Comparison of ENCODE assay signal across 18 cellular contexts in the genomic region with DNA sequence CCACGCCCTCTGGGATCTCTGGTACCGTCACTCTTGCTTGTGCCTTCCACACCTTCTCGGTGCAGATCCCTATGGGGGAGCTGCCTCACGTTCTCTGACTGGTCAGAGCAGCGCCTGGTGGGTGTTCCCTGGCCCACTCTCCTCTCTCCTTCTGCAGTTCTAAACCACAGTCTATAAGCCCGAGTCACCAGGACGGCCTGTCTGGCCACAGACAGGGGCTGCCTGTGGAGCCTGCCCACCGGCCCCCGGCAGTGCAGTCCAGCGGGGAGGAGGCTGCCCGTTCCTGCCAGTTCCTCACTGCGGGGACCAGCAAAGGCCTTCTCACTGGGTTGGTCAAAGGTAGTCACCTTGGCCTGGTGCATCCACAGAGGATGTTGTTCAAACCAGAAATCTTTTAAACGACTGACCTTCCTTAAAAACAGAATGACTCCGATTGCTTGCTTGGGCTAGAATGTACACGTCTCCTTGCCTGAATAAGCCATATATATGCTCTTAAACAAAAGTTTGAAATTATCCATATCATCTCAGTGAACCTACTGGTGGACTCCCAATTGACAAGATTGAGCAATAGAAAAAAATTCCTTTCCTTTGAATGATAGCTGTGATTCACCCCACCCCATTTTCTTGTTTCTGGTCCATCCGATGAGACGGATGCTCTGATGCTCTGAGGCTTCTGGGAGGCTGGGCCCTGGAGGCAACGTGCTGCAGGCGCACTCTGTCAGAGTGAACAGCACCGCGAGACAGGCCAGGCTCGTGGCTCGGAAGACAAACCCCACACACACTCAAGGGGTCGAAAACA.
DNase-seq lines count a peak whose midpoint lies in the region; FAIRE-seq and TF ChIP-seq lines count a peak whose summit lies in the region.
"Had no signal": no experiment of that assay in that cellular context is flagged by ENCODE, and none has a peak within 500 bp of the region (broad histone marks: within the 10 kb centered on the region; RNA-seq: fewer than 3 reads in every experiment).

No MANE protein-coding gene starts in this region.

- BruUV-seq in A673 (replicated peaks; lab: Mats Ljungman, UMichigan), result TSS peak; percentile 56
- no TSS peak for BruUV-seq in mammary epithelial cell (replicated peaks; lab: Mats Ljungman, UMichigan)

- in situ Hi-C loops in mammary epithelial cell (cut with MboI; ENCODE audit: low sequenced_read_pairs in 2 of 2), result loop anchor here (10.0 to 25.0 kb wide), 2 partner anchors 58 to 449 kb away; no protein-coding TSS in a partner anchor

- H3K27me3 ChIP-seq in A673 (replicated peaks; ENCODE audit: insufficient read depth, low read depth, low read length, poor library complexity) (no peaks in the 10 kb centered on the region), mammary epithelial cell (ENCODE audit: insufficient read depth, low read length) (no peaks in the 10 kb centered on the region)
- no peaks in the 10 kb centered on the region for H3K27me3 ChIP-seq in effector memory CD4-positive, alpha-beta T cell (replicated peaks; ENCODE audit: control insufficient read depth, insufficient read depth, low read length, poor library complexity, severe bottlenecking)

- H2AFZ ChIP-seq in mammary epithelial cell (ENCODE audit: low read depth, low read length), result no peak overlapping the region

- H3K27ac ChIP-seq in A673 (ENCODE audit: low read depth, low read length, poor library complexity, severe bottlenecking), result no peak overlapping the region
- no peak overlapping the region for H3K27ac ChIP-seq in mammary epithelial cell (ENCODE audit: insufficient read depth, low read depth, low read length)
- no peak overlapping the region for H3K27ac ChIP-seq in kidney (ENCODE audit: low read depth in 2 of 2, low read length in 2 of 2)
- no peak overlapping the region for H3K27ac ChIP-seq in effector memory CD4-positive, alpha-beta T cell (ENCODE audit: insufficient read depth, low read length, poor library complexity, severe bottlenecking)
- H3K27ac ChIP-seq: lower lobe of right lung had no signal

- no peak for TF ChIP-seq CTCF in A673 (conservative IDR thresholded peaks at IDR 0.05; ENCODE audit: low read depth, low read length)
- TF ChIP-seq CTCF in mammary epithelial cell (conservative IDR thresholded peaks at IDR 0.05 in 1 of 2, IDR thresholded peaks at IDR 0.05 in 1 of 2; ENCODE audit: extremely low read depth in 1 of 2, insufficient read depth in 1 of 2, low read depth in 1 of 2, low read length in 2 of 2), result no peak
- TF ChIP-seq CTCF in kidney (IDR thresholded peaks at IDR 0.05; ENCODE audit: borderline replicate concordance, extremely low read depth, insufficient read depth), result no peak

- no peak overlapping the region for H3K4me3 ChIP-seq in A673 (ENCODE audit: low read depth, low read length, poor library complexity, severe bottlenecking)
- no peak overlapping the region for H3K4me3 ChIP-seq in mammary epithelial cell (replicated peaks in 1 of 3; ENCODE audit: insufficient read depth in 1 of 3, low read depth in 2 of 3, low read length in 3 of 3)
- no peak overlapping the region for H3K4me3 ChIP-seq in kidney (ENCODE audit: low read length in 2 of 2)
- H3K4me3 ChIP-seq in effector memory CD4-positive, alpha-beta T cell (ENCODE audit: insufficient read depth, low read depth, low read length, poor library complexity, severe bottlenecking), result no peak overlapping the region
- H3K4me3 ChIP-seq: lower lobe of right lung had no signal

- H3K9ac ChIP-seq in mammary epithelial cell (ENCODE audit: insufficient read depth, low read length) (no peak overlapping the region), kidney (ENCODE audit: low read length in 2 of 2) (no peak overlapping the region)

- H3K79me2 ChIP-seq in mammary epithelial cell (ENCODE audit: insufficient read depth, low read length), result no peaks in the 10 kb centered on the region

- no peak overlapping the region for H3K4me2 ChIP-seq in mammary epithelial cell (ENCODE audit: insufficient read depth, low read depth, low read length)

- CTCF ChIA-PET in A673 (lab: Charles Lee), result interaction anchor here (0.5 kb wide), 1 partner anchor 30 kb away, joined by 4 read pairs; no protein-coding TSS in a partner anchor
- CTCF ChIA-PET in mammary epithelial cell (lab: Charles Lee; ENCODE audit: low non-redundant PET), result no interaction called here

- H3K36me3 ChIP-seq in A673 (ENCODE audit: insufficient read depth, low read length, poor library complexity, severe bottlenecking) (peaks cover 19% of the 10 kb centered on the region), mammary epithelial cell (ENCODE audit: insufficient read depth, low read length) (peaks cover 11% of the 10 kb centered on the region), kidney (ENCODE audit: control insufficient read depth in 1 of 2, insufficient read depth in 2 of 2, low read length in 2 of 2) (peaks cover 26 to 36% of the 10 kb centered on the region in 2 donors)
- peaks cover 41% of the 10 kb centered on the region for H3K36me3 ChIP-seq in effector memory CD4-positive, alpha-beta T cell (ENCODE audit: control insufficient read depth, insufficient read depth, low read length)

- intact Hi-C loops in A673 (cut with micrococcal nuclease; ENCODE audit: unreplicated experiment) (no loop called here), mammary epithelial cell (cut with micrococcal nuclease) (loop anchor here (5.0 kb wide), 1 partner anchor 464 kb away; no protein-coding TSS in a partner anchor), kidney (cut with DNase I) (no loop called here)

- no peaks in the 10 kb centered on the region for H4K20me1 ChIP-seq in mammary epithelial cell (ENCODE audit: insufficient read depth, low read length)

- DNase-seq in A673 (ENCODE audit: low spot score), result no peak
- peak; percentile 14 for DNase-seq in HT1080 (ENCODE audit: low read depth)
- peak; percentile 63 for DNase-seq in mammary epithelial cell
- DNase-seq in kidney, result peak; percentile 66
- no peak for DNase-seq in effector memory CD4-positive, alpha-beta T cell
- no peak for DNase-seq in NCI-H146 treated with DMSO at 0.1 percent for 48 hours (lab: John Stamatoyannopoulos, UW; ENCODE audit: unreplicated experiment)
- DNase-seq in NK-92 (lab: John Stamatoyannopoulos, UW; ENCODE audit: unreplicated experiment), result no peak
- DNase-seq in NCI-H526 (lab: John Stamatoyannopoulos, UW), result no peak
- DNase-seq: ACHN; activated CD4-positive, alpha-beta T cell treated with anti-CD3 and anti-CD28 coated beads for 1 hour; CD8-positive, alpha-beta memory T cell; lower lobe of right lung; naive thymus-derived CD4-positive, alpha-beta T cell; NCI-H1436; Right ventricle myocardium superior; stimulated activated CD4-positive, alpha-beta T cell treated with anti-CD3 and anti-CD28 coated beads, Interleukin-12 subunit alpha, Interleukin-12 subunit beta, amount 100 ng/mL, for 4 hours; stimulated activated naive CD4-positive, alpha-beta T cell; T-helper 2 cell had no signal

- FAIRE-seq in kidney (lab: Jason Lieb, UNC), result no peak

- H3K9me3 ChIP-seq in A673 (ENCODE audit: low read depth, low read length, poor library complexity, severe bottlenecking) (no peaks in the 10 kb centered on the region), mammary epithelial cell (replicated peaks; ENCODE audit: insufficient read depth, low read length) (no peaks in the 10 kb centered on the region), kidney (ENCODE audit: control insufficient read depth in 1 of 2, low read length in 2 of 2) (no peaks in the 10 kb centered on the region)
- no peaks in the 10 kb centered on the region for H3K9me3 ChIP-seq in effector memory CD4-positive, alpha-beta T cell (ENCODE audit: control insufficient read depth, low read length)
- H3K9me3 ChIP-seq: lower lobe of right lung had no signal

- POLR2A ChIA-PET in A673 (lab: Charles Lee; ENCODE audit: low non-redundant PET), result no interaction called here

- H3K4me1 ChIP-seq in A673 (ENCODE audit: insufficient read depth, low read length, poor library complexity, severe bottlenecking) (no peaks in the 10 kb centered on the region), mammary epithelial cell (ENCODE audit: insufficient read depth, low read length) (peaks cover 17% of the 10 kb centered on the region), kidney (ENCODE audit: control insufficient read depth in 1 of 2, insufficient read depth in 1 of 2, low read depth in 1 of 2, low read length in 2 of 2) (no peaks in the 10 kb centered on the region)
- no peaks in the 10 kb centered on the region for H3K4me1 ChIP-seq in effector memory CD4-positive, alpha-beta T cell (ENCODE audit: control insufficient read depth, insufficient read depth, low read length, poor library complexity, severe bottlenecking)
- H3K4me1 ChIP-seq: lower lobe of right lung had no signal

- dilution Hi-C loops in mammary epithelial cell (cut with HindIII; ENCODE audit: low sequenced_read_pairs), result no loop called here

- 71% methylated on average over 14 of the region's 24 CpGs for WGBS in mammary epithelial cell (ENCODE audit: low coverage, missing lambda C conversion rate)

Comparison
In these comparisons a context has a peak if more than half of its experiments do, and no peak if none do; other contexts are left out.
1. DNase-seq: peak in HT1080 (single experiment), mammary epithelial cell (single experiment) and kidney (single experiment); none in A673 (single experiment), effector memory CD4-positive, alpha-beta T cell (0 of 3), NCI-H146 treated with DMSO at 0.1 percent for 48 hours (single experiment), NK-92 (single experiment) and NCI-H526 (0 of 2).